Comparison of ENCODE assay signal across 1 cellular context in genomic region chr19:12495002-12495802, GRCh38.
TF ChIP-seq lines count a peak whose summit lies in the region.

No MANE protein-coding gene starts in this region.

TF ChIP-seq in HepG2, 621 proteins besides CTCF, POLR2A, EP300 and RAD21 (continued from another document):
- TF ChIP-seq, protein P1, sequence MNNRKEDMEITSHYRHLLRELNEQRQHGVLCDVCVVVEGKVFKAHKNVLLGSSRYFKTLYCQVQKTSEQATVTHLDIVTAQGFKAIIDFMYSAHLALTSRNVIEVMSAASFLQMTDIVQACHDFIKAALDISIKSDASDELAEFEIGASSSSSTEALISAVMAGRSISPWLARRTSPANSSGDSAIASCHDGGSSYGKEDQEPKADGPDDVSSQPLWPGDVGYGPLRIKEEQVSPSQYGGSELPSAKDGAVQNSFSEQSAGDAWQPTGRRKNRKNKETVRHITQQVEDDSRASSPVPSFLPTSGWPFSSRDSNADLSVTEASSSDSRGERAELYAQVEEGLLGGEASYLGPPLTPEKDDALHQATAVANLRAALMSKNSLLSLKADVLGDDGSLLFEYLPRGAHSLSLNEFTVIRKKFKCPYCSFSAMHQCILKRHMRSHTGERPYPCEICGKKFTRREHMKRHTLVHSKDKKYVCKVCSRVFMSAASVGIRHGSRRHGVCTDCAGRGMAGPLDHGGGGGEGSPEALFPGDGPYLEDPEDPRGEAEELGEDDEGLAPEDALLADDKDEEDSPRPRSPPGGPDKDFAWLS (CRISPR knock-in tag; IDR thresholded peaks at IDR 0.05; ENCODE audit: borderline replicate concordance): 0 out of 2 replicates have a peak, but pooled peaks have one; percentile 46
- 0 out of 2 replicates have a peak, but pooled peaks have one; percentile 7 for TF ChIP-seq ZKSCAN1 (IDR thresholded peaks at IDR 0.05; ENCODE audit: low read length)
- TF ChIP-seq ZNF670 (CRISPR knock-in tag; IDR thresholded peaks at IDR 0.05; ENCODE audit: borderline replicate concordance): peak; percentile 50; the same call in 1 of the 2 replicates
- TF ChIP-seq, protein P2, sequence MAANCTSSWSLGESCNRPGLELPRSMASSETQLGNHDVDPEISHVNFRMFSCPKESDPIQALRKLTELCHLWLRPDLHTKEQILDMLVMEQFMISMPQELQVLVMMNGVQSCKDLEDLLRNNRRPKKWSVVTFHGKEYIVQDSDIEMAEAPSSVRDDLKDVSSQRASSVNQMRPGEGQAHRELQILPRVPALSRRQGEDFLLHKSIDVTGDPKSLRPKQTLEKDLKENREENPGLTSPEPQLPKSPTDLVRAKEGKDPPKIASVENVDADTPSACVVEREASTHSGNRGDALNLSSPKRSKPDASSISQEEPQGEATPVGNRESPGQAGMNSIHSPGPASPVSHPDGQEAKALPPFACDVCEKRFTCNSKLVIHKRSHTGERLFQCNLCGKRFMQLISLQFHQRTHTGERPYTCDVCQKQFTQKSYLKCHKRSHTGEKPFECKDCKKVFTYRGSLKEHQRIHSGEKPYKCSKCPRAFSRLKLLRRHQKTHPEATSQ (CRISPR knock-in tag; IDR thresholded peaks at IDR 0.05; ENCODE audit: borderline replicate concordance): peak; percentile 91
- peak; percentile 90 for TF ChIP-seq ZBTB42 (CRISPR knock-in tag; IDR thresholded peaks at IDR 0.05)
- TF ChIP-seq ASH2L (IDR thresholded peaks at IDR 0.05; ENCODE audit: insufficient read length, low read depth, low read length): peak; percentile 73
- peak; percentile 59 for TF ChIP-seq ZNF619 (CRISPR knock-in tag; IDR thresholded peaks at IDR 0.05)
- no peak for TF ChIP-seq FIP1L1 (IDR thresholded peaks at IDR 0.05; ENCODE audit: borderline replicate concordance, insufficient read depth, low read depth, low read length)
- peak; percentile 69; the same call in 1 of the 2 replicates for TF ChIP-seq ZFP1 (CRISPR knock-in tag; IDR thresholded peaks at IDR 0.05)
- no peak for TF ChIP-seq SP1 (IDR thresholded peaks at IDR 0.05)
- peak; percentile 81; the same call in 1 of the 2 replicates for TF ChIP-seq SP1 (CRISPR knock-in tag; IDR thresholded peaks at IDR 0.05)
